In genomic region chr18:427005-427404, GRCh38 we compare ENCODE assay signal across 13 cellular contexts.
DNase-seq lines count a peak whose midpoint lies in the region; ATAC-seq and TF ChIP-seq lines count a peak whose summit lies in the region.
"Had no signal": no experiment of that assay in that cellular context is flagged by ENCODE, and none has a peak within 500 bp of the region (broad histone marks: within the 10 kb centered on the region; RNA-seq: fewer than 3 reads in every experiment).

No MANE protein-coding gene starts in this region.

- H3K4me1 ChIP-seq in parathyroid adenoma, result no peaks in the 10 kb centered on the region
- H3K4me1 ChIP-seq: BE2C had no signal

- ATAC-seq in activated T-cell treated with anti-CD3 and anti-CD28 coated beads, Interleukin-2, amount 50 U/mL, for 72 hours (replicated peaks in 1 of 2), result peak; percentile 40 to 86
- no peak for ATAC-seq in GM21423 (IDR thresholded peaks at IDR 0.05; ENCODE audit: unreplicated experiment)

- no peak overlapping the region for H3K4me2 ChIP-seq in parathyroid adenoma (ENCODE audit: low read length)
- H3K4me2 ChIP-seq: PC-9 had no signal

- H3K27ac ChIP-seq in parathyroid adenoma, result no peak overlapping the region
- H3K27ac ChIP-seq: PC-9, thoracic aorta had no signal

- no peak overlapping the region for H3K9ac ChIP-seq in parathyroid adenoma

- H3K4me3 ChIP-seq in parathyroid adenoma (ENCODE audit: low read depth, low read length), result no peak overlapping the region
- H3K4me3 ChIP-seq: PC-9, thoracic aorta had no signal

- H3K4me3 Mint-ChIP-seq in activated T-cell treated with anti-CD3 and anti-CD28 coated beads, Interleukin-2, amount 50 U/mL, for 72 hours, result no peak overlapping the region

- H3K36me3 Mint-ChIP-seq in activated T-cell treated with anti-CD3 and anti-CD28 coated beads, Interleukin-2, amount 50 U/mL, for 72 hours (ENCODE audit: insufficient read depth in 2 of 2), result no peaks in the 10 kb centered on the region

- no peaks in the 10 kb centered on the region for H3K9me3 ChIP-seq in parathyroid adenoma (ENCODE audit: control insufficient read depth, low read length)
- H3K9me3 ChIP-seq: BE2C, thoracic aorta had no signal

- H3K79me2 ChIP-seq in parathyroid adenoma, result no peaks in the 10 kb centered on the region

- no peaks in the 10 kb centered on the region for H3K36me3 ChIP-seq in parathyroid adenoma (ENCODE audit: control insufficient read depth, insufficient read depth, low read length)
- H3K36me3 ChIP-seq: BE2C, thoracic aorta had no signal

- no peaks in the 10 kb centered on the region for H3K27me3 ChIP-seq in parathyroid adenoma (ENCODE audit: control insufficient read depth, insufficient read depth, low read length)
- H3K27me3 ChIP-seq: BE2C had no signal

- H2AFZ ChIP-seq in parathyroid adenoma, result peak overlapping the region; percentile 38
- H2AFZ ChIP-seq: PC-9 had no signal

- no peaks in the 10 kb centered on the region for H3K27me3 Mint-ChIP-seq in activated T-cell treated with anti-CD3 and anti-CD28 coated beads, Interleukin-2, amount 50 U/mL, for 72 hours (ENCODE audit: low read depth)

- no peaks in the 10 kb centered on the region for H3K4me1 Mint-ChIP-seq in activated T-cell treated with anti-CD3 and anti-CD28 coated beads, Interleukin-2, amount 50 U/mL, for 72 hours (ENCODE audit: low read depth)

- H3K9me3 Mint-ChIP-seq in activated T-cell treated with anti-CD3 and anti-CD28 coated beads, Interleukin-2, amount 50 U/mL, for 72 hours, result no peaks in the 10 kb centered on the region

- no peak overlapping the region for H3K27ac Mint-ChIP-seq in activated T-cell treated with anti-CD3 and anti-CD28 coated beads, Interleukin-2, amount 50 U/mL, for 72 hours

- TF ChIP-seq CTCF in parathyroid adenoma (IDR thresholded peaks at IDR 0.05), result no peak

- DNase-seq in activated T-cell treated with anti-CD3 and anti-CD28 coated beads, Interleukin-2, amount 50 U/mL, for 72 hours, result peak in 1 of 2 donors; percentile 2
- no peak for DNase-seq in activated T-cell treated with anti-CD3 and anti-CD28 coated beads, Interleukin-2, amount 50 U/mL, for 1 hour
- DNase-seq in M059J (ENCODE audit: low read depth), result peak; percentile 45
- peak; percentile 29 for DNase-seq in fibroblast of gingiva (ENCODE audit: low read depth)
- DNase-seq in D341Med (ENCODE audit: low spot score), result no peak
- no peak for DNase-seq in superior temporal gyrus (ENCODE audit: extremely low spot score)
- DNase-seq: activated CD8-positive, alpha-beta memory T cell treated with anti-CD3 and anti-CD28 coated beads, Interleukin-2, amount 50 U/mL, for 4 hours; BE2C; left cardiac atrium; PC-9 had no signal

Comparison
In these comparisons a context has a peak if more than half of its experiments do, and no peak if none do; other contexts are left out.
1. DNase-seq: peak in M059J (single experiment) and fibroblast of gingiva (single experiment); none in activated T-cell treated with anti-CD3 and anti-CD28 coated beads, Interleukin-2, amount 50 U/mL, for 1 hour (single experiment), D341Med (single experiment) and superior temporal gyrus (single experiment).